9 cellular contexts compared by ENCODE assay signal in genomic region chr6:77620290-77620882, GRCh38. TPM values are rescaled to one million over a fixed set of nuclear protein-coding genes. Genes with fewer than 3 reads are reported as not detected.
DNase-seq lines count a peak whose midpoint lies in the region; ATAC-seq, FAIRE-seq and TF ChIP-seq lines count a peak whose summit lies in the region.
"Had no signal": no experiment of that assay in that cellular context is flagged by ENCODE, and none has a peak within 500 bp of the region (broad histone marks: within the 10 kb centered on the region; RNA-seq: fewer than 3 reads in every experiment).

No MANE protein-coding gene starts in this region.

- DNase-seq in activated CD4-positive, alpha-beta T cell treated with anti-CD3 and anti-CD28 coated beads for 36 hours: peak; percentile 9
- no peak for DNase-seq in activated CD4-positive, alpha-beta T cell treated with anti-CD3 and anti-CD28 coated beads for 1 hour
- DNase-seq in LoVo (ENCODE audit: low spot score): peak; percentile 9
- no peak for DNase-seq in H1 (ENCODE audit: low read depth in 1 of 2, low spot score in 2 of 2)
- DNase-seq in testis: peak; percentile 45
- DNase-seq in activated T-cell treated with anti-CD3 and anti-CD28 coated beads, Interleukin-2, amount 50 U/mL, for 48 hours: no peak
- DNase-seq in amygdala (lab: John Stamatoyannopoulos, UW): no peak
- DNase-seq in activated CD8-positive, alpha-beta memory T cell treated with anti-CD3 and anti-CD28 coated beads for 24 hours: no peak

- H3K14ac ChIP-seq in H1 (ENCODE audit: insufficient read length): no peak overlapping the region

- no peak overlapping the region for H4K91ac ChIP-seq in H1 (replicated peaks; ENCODE audit: insufficient read length, low read length)

- no peak overlapping the region for H2BK120ac ChIP-seq in H1 (replicated peaks; ENCODE audit: low read depth, low read length)

- no peaks in the 10 kb centered on the region for H3K79me2 ChIP-seq in H1 (ENCODE audit: control insufficient read depth in 1 of 2, insufficient read depth in 2 of 2, low read length in 2 of 2)

- no peak overlapping the region for H3K27ac Mint-ChIP-seq in activated CD4-positive, alpha-beta T cell treated with anti-CD3 and anti-CD28 coated beads for 36 hours

- no peak for TF ChIP-seq EP300 in H1 (IDR thresholded peaks at IDR 0.05; ENCODE audit: borderline replicate concordance in 1 of 2, low read depth in 2 of 2, low read length in 2 of 2)

- no peaks in the 10 kb centered on the region for H3K79me1 ChIP-seq in H1 (ENCODE audit: low read depth, low read length)

- TF ChIP-seq CTCF in H1 (IDR thresholded peaks at IDR 0.05; ENCODE audit: control extremely low read depth in 1 of 3, insufficient read depth in 1 of 3, low read depth in 1 of 3, low read length in 3 of 3): peak in 2 of 3 experiments; percentile 49 to 71; a peak in 2 of 4 replicates
- TF ChIP-seq CTCF in testis (IDR thresholded peaks at IDR 0.05): peak; percentile 4 to 29 (median 17)

- no peak overlapping the region for H3K18ac ChIP-seq in H1 (ENCODE audit: extremely low read depth, low read length)

- no peaks in the 10 kb centered on the region for H3K36me3 Mint-ChIP-seq in activated CD4-positive, alpha-beta T cell treated with anti-CD3 and anti-CD28 coated beads for 36 hours (ENCODE audit: low read depth)

- H4K5ac ChIP-seq in H1 (ENCODE audit: insufficient read length, low read depth, low read length): no peak overlapping the region

- no peak overlapping the region for H3K4me3 Mint-ChIP-seq in activated CD4-positive, alpha-beta T cell treated with anti-CD3 and anti-CD28 coated beads for 36 hours

- H3K4me1 Mint-ChIP-seq in activated CD4-positive, alpha-beta T cell treated with anti-CD3 and anti-CD28 coated beads for 36 hours: no peaks in the 10 kb centered on the region

- H3K4me1 ChIP-seq in H1 (replicated peaks in 1 of 4; ENCODE audit: control insufficient read depth in 3 of 4, insufficient read depth in 4 of 4, low read length in 3 of 4): no peaks in the 10 kb centered on the region
- no peaks in the 10 kb centered on the region for H3K4me1 ChIP-seq in testis

- H2AK5ac ChIP-seq in H1 (ENCODE audit: low read depth, low read length): no peak overlapping the region

- H3K56ac ChIP-seq in H1 (replicated peaks; ENCODE audit: insufficient read length, low read depth, low read length): peak overlapping the region; percentile 46

- intact Hi-C loops in activated CD4-positive, alpha-beta T cell treated with anti-CD3 and anti-CD28 coated beads for 36 hours (cut with DNase I, micrococcal nuclease): no loop called here
- intact Hi-C loops in testis (cut with DNase I; ENCODE audit: low total_unique reads): no loop called here

- H3K36me3 ChIP-seq in H1 (ENCODE audit: control insufficient read depth in 2 of 4, insufficient read depth in 4 of 4, low read length in 3 of 4) (no peaks in the 10 kb centered on the region), testis (ENCODE audit: low read depth, missing control alignments) (no peaks in the 10 kb centered on the region)

- POLR2A ChIA-PET in activated CD4-positive, alpha-beta T cell treated with anti-CD3 and anti-CD28 coated beads for 36 hours (lab: Charles Lee): no interaction called here
- POLR2A ChIA-PET in H1 (lab: Charles Lee; ENCODE audit: partially characterized antibody): no interaction called here

- no peak overlapping the region for H3K4me2 ChIP-seq in H1 (ENCODE audit: insufficient read depth in 1 of 2, low read depth in 2 of 2, low read length in 2 of 2)

- H3K27me3 Mint-ChIP-seq in activated CD4-positive, alpha-beta T cell treated with anti-CD3 and anti-CD28 coated beads for 36 hours: no peaks in the 10 kb centered on the region

- H3K4ac ChIP-seq in H1 (replicated peaks; ENCODE audit: insufficient read length, low read depth, low read length): no peak overlapping the region

- ATAC-seq in activated CD4-positive, alpha-beta T cell treated with anti-CD3 and anti-CD28 coated beads for 36 hours: no peak

- H3K9ac ChIP-seq in H1 (replicated peaks in 1 of 4; ENCODE audit: extremely low read depth in 1 of 4, low read depth in 3 of 4, low read length in 3 of 4): no peak overlapping the region

- H4K20me1 ChIP-seq in H1 (replicated peaks in 1 of 2; ENCODE audit: control insufficient read depth in 1 of 2, insufficient read depth in 2 of 2, low read length in 2 of 2): no peaks in the 10 kb centered on the region

- no peak overlapping the region for H2BK12ac ChIP-seq in H1 (ENCODE audit: low read depth, low read length)

- peak; percentile 58 for FAIRE-seq in H1 (lab: Jason Lieb, UNC)

- no peak overlapping the region for H2AFZ ChIP-seq in H1 (ENCODE audit: low read length)

- H3K23ac ChIP-seq in H1 (ENCODE audit: insufficient read length): no peak overlapping the region

- no peaks in the 10 kb centered on the region for H3K27me3 ChIP-seq in H1 (replicated peaks in 1 of 4; ENCODE audit: control insufficient read depth in 3 of 4, extremely low read depth in 1 of 4, insufficient read depth in 3 of 4, low read length in 3 of 4)
- no peaks in the 10 kb centered on the region for H3K27me3 ChIP-seq in testis

- H2BK5ac ChIP-seq in H1 (ENCODE audit: low read depth, low read length): no peak overlapping the region

- H2BK15ac ChIP-seq in H1 (ENCODE audit: low read length): no peak overlapping the region

- H3K27ac ChIP-seq in H1 (ENCODE audit: low read depth, low read length) (no peak overlapping the region), testis (no peak overlapping the region)

- WGBS in H1 (ENCODE audit: extremely low coverage in 1 of 2, insufficient coverage in 1 of 2, insufficient read length in 1 of 2, insufficient replicate concordance in 2 of 2, low coverage in 1 of 2, low lambda C conversion rate in 2 of 2, missing lambda C conversion rate in 1 of 2), 2 experiments: 89% methylated on average over 1 of the region's 1 CpG; no CpG with 5 or more reads in 1 of the 2 experiments
- 97% methylated on average over 1 of the region's 1 CpG for WGBS in testis, 2 donors

- no peaks in the 10 kb centered on the region for H3K23me2 ChIP-seq in H1 (ENCODE audit: low read depth, low read length)

- no peak overlapping the region for H4K8ac ChIP-seq in H1 (ENCODE audit: extremely low read depth, insufficient read depth, low read length)

- no peak for TF ChIP-seq POLR2A in H1 (IDR thresholded peaks at IDR 0.05; ENCODE audit: control extremely low read depth in 1 of 2, low read depth in 2 of 2, low read length in 2 of 2)
- TF ChIP-seq POLR2A in testis (IDR thresholded peaks at IDR 0.05): no peak

- no peaks in the 10 kb centered on the region for H3K9me3 ChIP-seq in H1 (ENCODE audit: insufficient read depth in 2 of 2, low read depth in 1 of 2, low read length in 1 of 2)
- no peaks in the 10 kb centered on the region for H3K9me3 ChIP-seq in testis

- H3K4me3 ChIP-seq in H1 (ENCODE audit: extremely low read depth in 1 of 4, insufficient read depth in 2 of 4, low read depth in 3 of 4, low read length in 4 of 4) (no peak overlapping the region), testis (no peak overlapping the region)

- TF ChIP-seq RAD21 in H1 (IDR thresholded peaks at IDR 0.05 in 1 of 2, conservative IDR thresholded peaks at IDR 0.05 in 1 of 2; ENCODE audit: low read depth in 2 of 2, low read length in 2 of 2): peak; percentile 67 to 71

- peaks cover 9% of the 10 kb centered on the region for H3K9me3 Mint-ChIP-seq in activated CD4-positive, alpha-beta T cell treated with anti-CD3 and anti-CD28 coated beads for 36 hours (ENCODE audit: low read depth)

- H2BK20ac ChIP-seq in H1 (ENCODE audit: low read length): no peak overlapping the region

- CTCF ChIA-PET in activated CD4-positive, alpha-beta T cell treated with anti-CD3 and anti-CD28 coated beads for 36 hours (lab: Charles Lee): interaction anchor here (0.6 kb wide), 1 partner anchor 59 kb away, joined by 3 read pairs; no protein-coding TSS in a partner anchor
- CTCF ChIA-PET in H1 (lab: Charles Lee; ENCODE audit: partially characterized antibody): interaction anchor here (0.6 to 2.9 kb wide), 37 partner anchors 9 to 1223 kb away, joined by 3 to 27 read pairs (median 4); partner anchors contain the start of gene HTR1B

TF ChIP-seq in H1, 55 proteins besides CTCF, POLR2A, EP300 and RAD21:
- TF ChIP-seq, protein P1, sequence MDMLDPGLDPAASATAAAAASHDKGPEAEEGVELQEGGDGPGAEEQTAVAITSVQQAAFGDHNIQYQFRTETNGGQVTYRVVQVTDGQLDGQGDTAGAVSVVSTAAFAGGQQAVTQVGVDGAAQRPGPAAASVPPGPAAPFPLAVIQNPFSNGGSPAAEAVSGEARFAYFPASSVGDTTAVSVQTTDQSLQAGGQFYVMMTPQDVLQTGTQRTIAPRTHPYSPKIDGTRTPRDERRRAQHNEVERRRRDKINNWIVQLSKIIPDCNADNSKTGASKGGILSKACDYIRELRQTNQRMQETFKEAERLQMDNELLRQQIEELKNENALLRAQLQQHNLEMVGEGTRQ (IDR thresholded peaks at IDR 0.05; ENCODE audit: low read length): no peak
- TF ChIP-seq TAF1 (IDR thresholded peaks at IDR 0.05; ENCODE audit: low read depth, low read length): no peak
- TF ChIP-seq BCL11A (IDR thresholded peaks at IDR 0.05; ENCODE audit: low read depth in 2 of 2, low read length in 2 of 2): no peak

RNA-seq across cellular contexts. Expression of gene MEI4, which starts 32.5 kb away (rescaled TPM):
- total RNA-seq in activated CD4-positive, alpha-beta T cell treated with anti-CD3 and anti-CD28 coated beads for 36 hours: not detected
- 0.23 and 0.24 TPM in 2 replicates for total RNA-seq in H1 (2021; fragmentation: NEBNext Ultra II Directional; extraction: Animal tissue kit (Norgen Biotek cat#: 25700))
- 0.05 TPM in 2 replicates for polyA plus RNA-seq in H1 (2011; rRNA removed)
- polyA plus RNA-seq in H1 (2011; cell fraction: cytosol; rRNA removed): 0.06 TPM
- polyA plus RNA-seq in H1 (2011; cell fraction: nucleus; rRNA removed): 0.07 TPM
- polyA plus RNA-seq in H1 (2012, experiment 1 of 2): 0.09 to 0.14 TPM (median 0.12 TPM) in 4 replicates
- not detected for polyA plus RNA-seq in H1 (2012, experiment 2 of 2)
- polyA plus RNA-seq in H1 (2013, experiment 1 of 2): 0.16 TPM
- 0.20 TPM for polyA plus RNA-seq in H1 (2013, experiment 2 of 2)
- 0.19 and 0.39 TPM in 2 replicates for polyA minus RNA-seq in H1 (2011; rRNA and poly(A)+ RNA removed)
- 0.37 TPM for polyA minus RNA-seq in H1 (2011; cell fraction: cytosol; rRNA and poly(A)+ RNA removed)
- 0.40 TPM for polyA minus RNA-seq in H1 (2011; cell fraction: nucleus; rRNA and poly(A)+ RNA removed)
- total RNA-seq in testis: 1 to 10 TPM; 6.3 to 7.3 TPM
- polyA plus RNA-seq in testis (ENCODE audit: insufficient read depth, low read depth, low replicate concordance): 6.9 TPM
- total RNA-seq: skeletal muscle tissue had no signal

Comparison
In these comparisons a context has a peak if more than half of its experiments do, and no peak if none do; other contexts are left out.
1. DNase-seq: peak in activated CD4-positive, alpha-beta T cell treated with anti-CD3 and anti-CD28 coated beads for 36 hours (single experiment), LoVo (single experiment) and testis (single experiment); none in activated CD4-positive, alpha-beta T cell treated with anti-CD3 and anti-CD28 coated beads for 1 hour (single experiment), H1 (0 of 2), activated T-cell treated with anti-CD3 and anti-CD28 coated beads, Interleukin-2, amount 50 U/mL, for 48 hours (0 of 2), amygdala (0 of 56) and activated CD8-positive, alpha-beta memory T cell treated with anti-CD3 and anti-CD28 coated beads for 24 hours (single experiment).